Comparison of ENCODE assay signal across 8 cellular contexts in the genomic region with DNA sequence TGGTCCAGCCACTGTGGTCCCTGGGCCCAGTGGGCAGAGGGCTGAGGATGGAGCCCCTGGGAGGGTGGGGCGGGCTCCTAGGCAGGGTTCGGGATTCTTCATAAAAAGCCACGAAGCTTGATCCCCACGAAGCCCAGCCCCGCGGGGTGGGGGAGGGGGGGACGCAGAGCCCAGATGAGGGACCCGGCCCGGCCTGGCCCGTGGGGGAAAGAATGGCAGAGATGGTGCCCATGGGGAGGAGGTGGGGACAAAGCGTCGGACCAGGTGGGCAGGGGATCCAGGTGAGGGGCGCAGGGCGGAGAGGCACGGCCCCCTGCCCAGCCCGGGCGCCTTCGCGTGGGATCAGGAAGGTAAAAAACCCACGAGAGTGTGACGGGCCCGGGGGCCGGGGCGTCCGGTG. TPM values are rescaled to one million over a fixed set of nuclear protein-coding genes. Genes with fewer than 3 reads are reported as not detected.
DNase-seq lines count a peak whose midpoint lies in the region; TF ChIP-seq lines count a peak whose summit lies in the region.

No MANE protein-coding gene starts in this region.

- H3K4me2 ChIP-seq in SU-DHL-6 (ENCODE audit: low read depth, low read length, poor library complexity, severe bottlenecking), result peak overlapping the region; percentile 68

- in situ Hi-C loops in KBM-7 (cut with MboI; ENCODE audit: low pct_unique_long_range_greater_than_20kb, low sequenced_read_pairs), result no loop called here

- H3K9me3 ChIP-seq in SU-DHL-6 (ENCODE audit: insufficient read depth, low read length), result no peaks in the 10 kb centered on the region

- H3K79me2 ChIP-seq in SU-DHL-6 (ENCODE audit: insufficient read depth, low read length), result no peaks in the 10 kb centered on the region

- no peaks in the 10 kb centered on the region for H3F3A ChIP-seq in SU-DHL-6 (ENCODE audit: insufficient read depth)

- H3K36me3 ChIP-seq in SU-DHL-6 (ENCODE audit: low read length), result no peaks in the 10 kb centered on the region

- DNase-seq in GM12865 (ENCODE audit: low read depth), result no peak
- no peak for DNase-seq in fibroblast of villous mesenchyme (ENCODE audit: low read depth)
- no peak for DNase-seq in retinal pigment epithelial cell (ENCODE audit: low read depth)
- no peak for DNase-seq in KBM-7
- DNase-seq in MV-4-11 (lab: John Stamatoyannopoulos, UW), result no peak
- DNase-seq in DMS114 treated with DMSO at 0.1 percent for 48 hours (lab: John Stamatoyannopoulos, UW; ENCODE audit: unreplicated experiment), result no peak
- DNase-seq in AML-193 (lab: John Stamatoyannopoulos, UW), result no peak

- H4K20me1 ChIP-seq in SU-DHL-6 (ENCODE audit: low read depth, low read length), result no peaks in the 10 kb centered on the region

- H3K9me2 ChIP-seq in SU-DHL-6 (replicated peaks; ENCODE audit: insufficient read depth, low read length), result no peaks in the 10 kb centered on the region

- H3K4me3 ChIP-seq in GM12865 (ENCODE audit: low read depth, low read length), result peak overlapping the region; percentile 85
- peak overlapping the region; percentile 67 for H3K4me3 ChIP-seq in SU-DHL-6 (ENCODE audit: insufficient read depth, low read length, poor library complexity, severe bottlenecking)
- peak overlapping the region; percentile 77 for H3K4me3 ChIP-seq in fibroblast of villous mesenchyme (ENCODE audit: low read depth, low read length)
- peak overlapping the region; percentile 61 for H3K4me3 ChIP-seq in retinal pigment epithelial cell (ENCODE audit: low read length)

- TF ChIP-seq CTCF in GM12865 (IDR thresholded peaks at IDR 0.05; ENCODE audit: insufficient read depth, low read depth, low read length, missing control alignments) (no peak), SU-DHL-6 (IDR thresholded peaks at IDR 0.05; ENCODE audit: insufficient read depth, low read length, poor library complexity, severe bottlenecking) (no peak), fibroblast of villous mesenchyme (IDR thresholded peaks at IDR 0.05; ENCODE audit: insufficient read depth, low read depth, low read length) (no peak), retinal pigment epithelial cell (conservative IDR thresholded peaks at IDR 0.05; ENCODE audit: low read depth, low read length) (no peak)

- no peaks in the 10 kb centered on the region for H3K27me3 ChIP-seq in SU-DHL-6 (ENCODE audit: low read length)

- H3K27ac ChIP-seq in SU-DHL-6 (ENCODE audit: low read depth, low read length), result no peak overlapping the region

- peak overlapping the region; percentile 95 for H2AFZ ChIP-seq in SU-DHL-6 (ENCODE audit: low read depth, low read length, severe bottlenecking)

- peak overlapping the region; percentile 68 for H3K9ac ChIP-seq in SU-DHL-6 (ENCODE audit: low read length)

RNA-seq across cellular contexts. Expression of a gene that starts 6.0 kb away (rescaled TPM):
- 23.2 and 24.6 TPM in 2 replicates for total RNA-seq in fibroblast of villous mesenchyme
